ENCODE assay signal across 9 cellular contexts in the genomic region with DNA sequence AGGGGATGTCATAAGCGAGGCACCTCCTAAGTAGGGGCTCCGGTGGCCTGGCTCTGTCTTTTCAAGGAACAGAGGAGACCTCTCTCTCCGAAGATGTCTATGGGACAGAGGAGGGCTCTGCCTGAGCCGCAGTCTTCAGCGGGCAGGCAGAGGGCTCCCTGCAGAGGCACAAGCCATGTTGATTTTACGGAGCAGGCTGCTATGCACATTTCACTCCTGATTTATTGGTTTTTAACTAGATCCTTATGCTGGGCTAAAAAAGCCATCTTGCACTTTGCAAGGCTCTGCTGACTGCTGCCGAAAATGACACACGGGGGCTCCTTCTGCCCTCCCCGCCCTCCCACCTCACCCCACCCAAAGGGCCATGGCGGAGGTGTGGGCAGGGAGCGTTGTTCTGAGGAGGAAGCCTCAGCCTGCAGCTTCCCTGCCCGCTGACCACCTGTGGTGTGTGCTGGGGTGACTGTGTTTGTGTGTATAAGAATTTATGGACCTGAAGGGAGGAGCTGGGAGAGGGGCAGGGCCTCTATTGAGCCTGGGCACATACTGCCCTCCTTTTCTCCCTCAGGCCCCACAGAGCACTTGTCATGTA.
DNase-seq lines count a peak whose midpoint lies in the region; ATAC-seq, FAIRE-seq and TF ChIP-seq lines count a peak whose summit lies in the region.
"Had no signal": no experiment of that assay in that cellular context is flagged by ENCODE, and none has a peak within 500 bp of the region (broad histone marks: within the 10 kb centered on the region; RNA-seq: fewer than 3 reads in every experiment).

No MANE protein-coding gene starts in this region.

- TF ChIP-seq CTCF in HepG2 (CRISPR knock-in tag; IDR thresholded peaks at IDR 0.05) = no peak

- no peak overlapping the region for H3K27ac Mint-ChIP-seq in activated naive CD8-positive, alpha-beta T cell treated with anti-CD3 and anti-CD28 coated beads, Interleukin-2, amount 10 ng/mL, durations not matched to agents 7 days and 5 days
- H3K27ac Mint-ChIP-seq: CD14-positive monocyte had no signal

- 4% methylated on average over 6 of the region's 12 CpGs for WGBS in HepG2 (ENCODE audit: low lambda C conversion rate)

- H2AFZ ChIP-seq in HepG2 (ENCODE audit: low read length) = no peak overlapping the region

- TF ChIP-seq RAD21 in HepG2 (CRISPR knock-in tag; IDR thresholded peaks at IDR 0.05) = no peak

- peak; percentile 49 for DNase-seq in activated CD8-positive, alpha-beta memory T cell treated with anti-CD3 and anti-CD28 coated beads, Interleukin-2, amount 50 U/mL, for 48 hours
- DNase-seq in activated CD8-positive, alpha-beta memory T cell treated with anti-CD3 and anti-CD28 coated beads, Interleukin-2, amount 50 U/mL, for 4 hours = no peak
- no peak for DNase-seq in activated naive CD8-positive, alpha-beta T cell treated with anti-CD3 and anti-CD28 coated beads, Interleukin-2, amount 10 ng/mL, durations not matched to agents 7 days and 5 days
- no peak for DNase-seq in HepG2 (ENCODE audit: low spot score)
- DNase-seq in stromal cell of bone marrow (ENCODE audit: low read depth) = peak; percentile 6
- DNase-seq in frontal cortex (ENCODE audit: low spot score in 2 of 2) = no peak
- no peak for DNase-seq in SW480 (ENCODE audit: low spot score)

- TF ChIP-seq EP300 in HepG2 (IDR thresholded peaks at IDR 0.05; ENCODE audit: low read depth in 2 of 2, low read length in 2 of 2) = no peak
- no peak for TF ChIP-seq EP300 in HepG2 (CRISPR knock-in tag; IDR thresholded peaks at IDR 0.05; ENCODE audit: borderline replicate concordance)

- peaks cover 65% of the 10 kb centered on the region for H3K27me3 Mint-ChIP-seq in activated naive CD8-positive, alpha-beta T cell treated with anti-CD3 and anti-CD28 coated beads, Interleukin-2, amount 10 ng/mL, durations not matched to agents 7 days and 5 days

- H3K4me3 Mint-ChIP-seq in activated naive CD8-positive, alpha-beta T cell treated with anti-CD3 and anti-CD28 coated beads, Interleukin-2, amount 10 ng/mL, durations not matched to agents 7 days and 5 days = peak overlapping the region; percentile 58

- CTCF ChIA-PET in HepG2 (lab: Yijun Ruan, JAX; ENCODE audit: low intra/inter-chr PET ratio, low total read pairs) = no interaction called here

- H3K4me1 Mint-ChIP-seq in activated naive CD8-positive, alpha-beta T cell treated with anti-CD3 and anti-CD28 coated beads, Interleukin-2, amount 10 ng/mL, durations not matched to agents 7 days and 5 days = peaks cover 3% of the 10 kb centered on the region

- H3K4me1 ChIP-seq in HepG2 (ENCODE audit: insufficient read depth, low read length) = peaks cover 18% of the 10 kb centered on the region

- no peaks in the 10 kb centered on the region for H3K36me3 ChIP-seq in HepG2 (replicated peaks in 1 of 2; ENCODE audit: control insufficient read depth in 1 of 2, insufficient read depth in 2 of 2, low read length in 2 of 2)

- H4K20me1 ChIP-seq in HepG2 (ENCODE audit: insufficient read depth, low read length) = peaks cover 3% of the 10 kb centered on the region; the same call in 1 of the 2 replicates

- H3K9me3 ChIP-seq in HepG2 (ENCODE audit: low read length) = no peaks in the 10 kb centered on the region

- no peaks in the 10 kb centered on the region for H3K79me2 ChIP-seq in HepG2 (ENCODE audit: insufficient read depth, low read length)

- no peak for FAIRE-seq in HepG2 (lab: Jason Lieb, UNC)
- FAIRE-seq in frontal cortex (lab: Jason Lieb, UNC) = no peak

- TF ChIP-seq POLR2A in HepG2 (IDR thresholded peaks at IDR 0.05; ENCODE audit: insufficient read depth in 1 of 2, low read depth in 2 of 2, low read length in 2 of 2) = no peak

- in situ Hi-C loops in HepG2 (cut with HindIII; ENCODE audit: extremely low pct_ligation_motif_present, low pct_unique_long_range_greater_than_20kb) = no loop called here

- no peaks in the 10 kb centered on the region for H3K36me3 Mint-ChIP-seq in activated naive CD8-positive, alpha-beta T cell treated with anti-CD3 and anti-CD28 coated beads, Interleukin-2, amount 10 ng/mL, durations not matched to agents 7 days and 5 days
- H3K36me3 Mint-ChIP-seq: CD14-positive monocyte had no signal

- H3K4me2 ChIP-seq in HepG2 (ENCODE audit: low read depth, low read length) = peak overlapping the region; percentile 64; the same call in 1 of the 2 replicates

- no peak overlapping the region for H3K9ac ChIP-seq in HepG2 (ENCODE audit: insufficient read depth, low read depth, low read length)

- no peak for ATAC-seq in activated naive CD8-positive, alpha-beta T cell treated with anti-CD3 and anti-CD28 coated beads, Interleukin-2, amount 10 ng/mL, durations not matched to agents 7 days and 5 days (ENCODE audit: low read depth)
- ATAC-seq in HepG2 (peak; percentile 42), GM18909 (IDR thresholded peaks at IDR 0.05; ENCODE audit: poor library complexity, unreplicated experiment) (no peak)

- POLR2A ChIA-PET in activated naive CD8-positive, alpha-beta T cell treated with anti-CD3 and anti-CD28 coated beads, Interleukin-2, amount 10 ng/mL, durations not matched to agents 7 days and 5 days (lab: Charles Lee) = no interaction called here
- POLR2A ChIA-PET in HepG2 (lab: Yijun Ruan, JAX) = no interaction called here

- peaks cover 8 to 70% of the 10 kb centered on the region in 2 experiments for H3K27me3 ChIP-seq in HepG2 (ENCODE audit: control insufficient read depth in 1 of 2, insufficient read depth in 2 of 2, low read length in 2 of 2)

- H3K4me3 ChIP-seq in HepG2 (replicated peaks in 1 of 3; ENCODE audit: insufficient read depth in 1 of 3, low read depth in 2 of 3, low read length in 3 of 3) = no peak overlapping the region

- no TSS peak for BruUV-seq in HepG2 (replicated peaks; lab: Mats Ljungman, UMichigan)

- intact Hi-C loops in HepG2 (cut with micrococcal nuclease; ENCODE audit: unreplicated experiment) = no loop called here

- H3K27ac ChIP-seq in HepG2 (ENCODE audit: extremely low read length, insufficient read depth, low read length) = no peak overlapping the region

- H3K9me3 Mint-ChIP-seq in activated naive CD8-positive, alpha-beta T cell treated with anti-CD3 and anti-CD28 coated beads, Interleukin-2, amount 10 ng/mL, durations not matched to agents 7 days and 5 days = peaks cover 1% of the 10 kb centered on the region

TF ChIP-seq in HepG2, 621 proteins besides CTCF, POLR2A, EP300 and RAD21 (continues in another document):
- TF ChIP-seq PHF20 (CRISPR knock-in tag; IDR thresholded peaks at IDR 0.05) (no peak), GABPA (IDR thresholded peaks at IDR 0.05; ENCODE audit: low read depth, low read length) (no peak), GABPA (CRISPR knock-in tag; IDR thresholded peaks at IDR 0.05; ENCODE audit: low read depth) (no peak), ZNF484 (CRISPR knock-in tag; IDR thresholded peaks at IDR 0.05; ENCODE audit: borderline replicate concordance, low read depth) (no peak), ZFP36L2 (CRISPR knock-in tag; IDR thresholded peaks at IDR 0.05) (no peak), ZNF333 (CRISPR knock-in tag; IDR thresholded peaks at IDR 0.05; ENCODE audit: borderline replicate concordance) (no peak), ZNF136 (CRISPR knock-in tag; IDR thresholded peaks at IDR 0.05; ENCODE audit: low read depth) (no peak), NFE2 (CRISPR knock-in tag; IDR thresholded peaks at IDR 0.05) (no peak), FOXA1 (IDR thresholded peaks at IDR 0.05) (no peak), FOXA1 (CRISPR knock-in tag; IDR thresholded peaks at IDR 0.05) (no peak), ZNF746 (CRISPR knock-in tag; IDR thresholded peaks at IDR 0.05) (no peak), SMAD9 (CRISPR knock-in tag; IDR thresholded peaks at IDR 0.05) (no peak), LCORL (IDR thresholded peaks at IDR 0.05) (no peak), LCORL (CRISPR knock-in tag; IDR thresholded peaks at IDR 0.05) (no peak), RFXANK (CRISPR knock-in tag; IDR thresholded peaks at IDR 0.05) (no peak), STAT5B (CRISPR knock-in tag; IDR thresholded peaks at IDR 0.05) (no peak)
- TF ChIP-seq, protein P1, sequence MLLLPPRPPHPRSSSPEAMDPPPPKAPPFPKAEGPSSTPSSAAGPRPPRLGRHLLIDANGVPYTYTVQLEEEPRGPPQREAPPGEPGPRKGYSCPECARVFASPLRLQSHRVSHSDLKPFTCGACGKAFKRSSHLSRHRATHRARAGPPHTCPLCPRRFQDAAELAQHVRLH (CRISPR knock-in tag; IDR thresholded peaks at IDR 0.05; ENCODE audit: borderline replicate concordance, low read depth) = no peak
- TF ChIP-seq, protein P2, sequence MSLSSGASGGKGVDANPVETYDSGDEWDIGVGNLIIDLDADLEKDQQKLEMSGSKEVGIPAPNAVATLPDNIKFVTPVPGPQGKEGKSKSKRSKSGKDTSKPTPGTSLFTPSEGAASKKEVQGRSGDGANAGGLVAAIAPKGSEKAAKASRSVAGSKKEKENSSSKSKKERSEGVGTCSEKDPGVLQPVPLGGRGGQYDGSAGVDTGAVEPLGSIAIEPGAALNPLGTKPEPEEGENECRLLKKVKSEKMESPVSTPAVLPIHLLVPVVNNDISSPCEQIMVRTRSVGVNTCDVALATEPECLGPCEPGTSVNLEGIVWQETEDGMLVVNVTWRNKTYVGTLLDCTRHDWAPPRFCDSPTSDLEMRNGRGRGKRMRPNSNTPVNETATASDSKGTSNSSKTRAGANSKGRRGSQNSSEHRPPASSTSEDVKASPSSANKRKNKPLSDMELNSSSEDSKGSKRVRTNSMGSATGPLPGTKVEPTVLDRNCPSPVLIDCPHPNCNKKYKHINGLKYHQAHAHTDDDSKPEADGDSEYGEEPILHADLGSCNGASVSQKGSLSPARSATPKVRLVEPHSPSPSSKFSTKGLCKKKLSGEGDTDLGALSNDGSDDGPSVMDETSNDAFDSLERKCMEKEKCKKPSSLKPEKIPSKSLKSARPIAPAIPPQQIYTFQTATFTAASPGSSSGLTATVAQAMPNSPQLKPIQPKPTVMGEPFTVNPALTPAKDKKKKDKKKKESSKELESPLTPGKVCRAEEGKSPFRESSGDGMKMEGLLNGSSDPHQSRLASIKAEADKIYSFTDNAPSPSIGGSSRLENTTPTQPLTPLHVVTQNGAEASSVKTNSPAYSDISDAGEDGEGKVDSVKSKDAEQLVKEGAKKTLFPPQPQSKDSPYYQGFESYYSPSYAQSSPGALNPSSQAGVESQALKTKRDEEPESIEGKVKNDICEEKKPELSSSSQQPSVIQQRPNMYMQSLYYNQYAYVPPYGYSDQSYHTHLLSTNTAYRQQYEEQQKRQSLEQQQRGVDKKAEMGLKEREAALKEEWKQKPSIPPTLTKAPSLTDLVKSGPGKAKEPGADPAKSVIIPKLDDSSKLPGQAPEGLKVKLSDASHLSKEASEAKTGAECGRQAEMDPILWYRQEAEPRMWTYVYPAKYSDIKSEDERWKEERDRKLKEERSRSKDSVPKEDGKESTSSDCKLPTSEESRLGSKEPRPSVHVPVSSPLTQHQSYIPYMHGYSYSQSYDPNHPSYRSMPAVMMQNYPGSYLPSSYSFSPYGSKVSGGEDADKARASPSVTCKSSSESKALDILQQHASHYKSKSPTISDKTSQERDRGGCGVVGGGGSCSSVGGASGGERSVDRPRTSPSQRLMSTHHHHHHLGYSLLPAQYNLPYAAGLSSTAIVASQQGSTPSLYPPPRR (CRISPR knock-in tag; IDR thresholded peaks at IDR 0.05; ENCODE audit: borderline replicate concordance) = no peak

Comparison
In these comparisons a context has a peak if more than half of its experiments do, and no peak if none do; other contexts are left out.
1. DNase-seq: peak in activated CD8-positive, alpha-beta memory T cell treated with anti-CD3 and anti-CD28 coated beads, Interleukin-2, amount 50 U/mL, for 48 hours (single experiment) and stromal cell of bone marrow (single experiment); none in activated CD8-positive, alpha-beta memory T cell treated with anti-CD3 and anti-CD28 coated beads, Interleukin-2, amount 50 U/mL, for 4 hours (single experiment), activated naive CD8-positive, alpha-beta T cell treated with anti-CD3 and anti-CD28 coated beads, Interleukin-2, amount 10 ng/mL, durations not matched to agents 7 days and 5 days (single experiment), HepG2 (single experiment), frontal cortex (0 of 2) and SW480 (single experiment).